ENCODE assay signal across 1 cellular context in the genomic region with DNA sequence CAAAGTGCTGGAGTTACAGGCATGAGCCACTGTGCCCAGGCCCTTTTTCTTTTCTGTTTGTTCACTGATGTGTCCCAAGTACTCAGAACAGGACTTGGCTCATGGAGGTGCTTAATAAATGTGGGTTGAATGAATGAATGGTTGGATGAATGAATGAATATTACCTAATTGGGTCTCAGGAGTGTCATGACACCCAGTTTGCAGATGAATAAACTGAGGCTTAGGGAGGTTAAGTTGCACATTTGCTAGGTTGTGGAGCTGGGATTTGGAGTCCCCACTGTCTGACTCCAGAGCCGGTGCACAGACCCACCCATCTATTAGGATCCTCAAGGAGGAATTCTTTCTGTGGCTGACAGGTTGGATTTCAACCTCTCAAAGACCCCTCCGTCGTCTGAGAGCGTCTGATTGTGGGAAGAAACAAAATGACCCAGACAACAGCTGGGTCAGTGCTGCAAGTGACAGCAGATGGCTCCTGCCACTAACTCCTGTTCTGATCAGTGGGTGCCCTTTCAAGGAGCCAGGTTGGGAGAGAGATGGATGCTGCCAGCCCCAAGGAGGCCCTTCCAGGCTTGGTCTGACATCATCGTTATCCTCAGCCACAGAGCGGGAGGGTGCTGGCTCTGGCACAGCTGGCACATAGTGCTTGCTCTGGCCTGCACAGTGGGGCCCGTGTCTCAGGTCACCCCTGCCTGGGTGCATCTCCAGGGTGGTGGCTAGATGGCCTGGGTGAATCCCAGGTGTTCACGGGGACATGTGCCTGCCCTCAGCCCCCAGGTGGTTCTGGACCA.
TF ChIP-seq lines count a peak whose summit lies in the region.

No MANE protein-coding gene starts in this region.

TF ChIP-seq in HepG2, 621 proteins besides CTCF, POLR2A, EP300 and RAD21 (continued from another document):
- TF ChIP-seq, protein P1, sequence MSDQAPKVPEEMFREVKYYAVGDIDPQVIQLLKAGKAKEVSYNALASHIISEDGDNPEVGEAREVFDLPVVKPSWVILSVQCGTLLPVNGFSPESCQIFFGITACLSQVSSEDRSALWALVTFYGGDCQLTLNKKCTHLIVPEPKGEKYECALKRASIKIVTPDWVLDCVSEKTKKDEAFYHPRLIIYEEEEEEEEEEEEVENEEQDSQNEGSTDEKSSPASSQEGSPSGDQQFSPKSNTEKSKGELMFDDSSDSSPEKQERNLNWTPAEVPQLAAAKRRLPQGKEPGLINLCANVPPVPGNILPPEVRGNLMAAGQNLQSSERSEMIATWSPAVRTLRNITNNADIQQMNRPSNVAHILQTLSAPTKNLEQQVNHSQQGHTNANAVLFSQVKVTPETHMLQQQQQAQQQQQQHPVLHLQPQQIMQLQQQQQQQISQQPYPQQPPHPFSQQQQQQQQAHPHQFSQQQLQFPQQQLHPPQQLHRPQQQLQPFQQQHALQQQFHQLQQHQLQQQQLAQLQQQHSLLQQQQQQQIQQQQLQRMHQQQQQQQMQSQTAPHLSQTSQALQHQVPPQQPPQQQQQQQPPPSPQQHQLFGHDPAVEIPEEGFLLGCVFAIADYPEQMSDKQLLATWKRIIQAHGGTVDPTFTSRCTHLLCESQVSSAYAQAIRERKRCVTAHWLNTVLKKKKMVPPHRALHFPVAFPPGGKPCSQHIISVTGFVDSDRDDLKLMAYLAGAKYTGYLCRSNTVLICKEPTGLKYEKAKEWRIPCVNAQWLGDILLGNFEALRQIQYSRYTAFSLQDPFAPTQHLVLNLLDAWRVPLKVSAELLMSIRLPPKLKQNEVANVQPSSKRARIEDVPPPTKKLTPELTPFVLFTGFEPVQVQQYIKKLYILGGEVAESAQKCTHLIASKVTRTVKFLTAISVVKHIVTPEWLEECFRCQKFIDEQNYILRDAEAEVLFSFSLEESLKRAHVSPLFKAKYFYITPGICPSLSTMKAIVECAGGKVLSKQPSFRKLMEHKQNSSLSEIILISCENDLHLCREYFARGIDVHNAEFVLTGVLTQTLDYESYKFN (CRISPR knock-in tag; conservative IDR thresholded peaks at IDR 0.05), result no peak
- TF ChIP-seq REL (CRISPR knock-in tag; conservative IDR thresholded peaks at IDR 0.05) (0 out of 2 replicates have a peak, but pooled peaks have one; percentile 1), ZNF891 (CRISPR knock-in tag; IDR thresholded peaks at IDR 0.05) (peak; percentile 27; the same call in 1 of the 2 replicates), SP4 (CRISPR knock-in tag; IDR thresholded peaks at IDR 0.05) (peak; percentile 33; the same call in 1 of the 2 replicates), ZNF629 (CRISPR knock-in tag; conservative IDR thresholded peaks at IDR 0.05) (peak; percentile 85), ZBTB21 (CRISPR knock-in tag; IDR thresholded peaks at IDR 0.05) (no peak)
